28 cellular contexts compared by ENCODE assay signal in genomic region chr5:2724831-2725230, GRCh38. TPM values are rescaled to one million over a fixed set of nuclear protein-coding genes. Genes with fewer than 3 reads are reported as not detected.
"Had no signal": no experiment of that assay in that cellular context is flagged by ENCODE, and none has a peak within 500 bp of the region (broad histone marks: within the 10 kb centered on the region; RNA-seq: fewer than 3 reads in every experiment).

No MANE protein-coding gene starts in this region.

- H3K27me3 Mint-ChIP-seq: stimulated activated naive CD8-positive, alpha-beta T cell treated with anti-CD3 and anti-CD28 coated beads, Interleukin-15, Interleukin-2, amounts not matched to agents 100 ng/mL and 50 ng/mL, for 24 hours had no signal

- ATAC-seq: right cardiac atrium, sciatic nerve had no signal

- H3K4me1 ChIP-seq: left ventricle myocardium inferior, neural progenitor cell, prostate gland, spleen, suprapubic skin, tibial artery, uterus had no signal

- H3K9me3 Mint-ChIP-seq: mesothelial cell of epicardium; natural killer cell; nephron progenitor cell; stimulated activated naive CD8-positive, alpha-beta T cell treated with anti-CD3 and anti-CD28 coated beads, Interleukin-15, Interleukin-2, amounts not matched to agents 100 ng/mL and 50 ng/mL, for 24 hours; type B pancreatic cell had no signal

- FAIRE-seq: islet of Langerhans, small intestine had no signal

- H3K4me2 ChIP-seq: neural progenitor cell had no signal

- H3K27ac ChIP-seq: left ventricle myocardium inferior, neural progenitor cell, ovary, prostate gland, spleen, suprapubic skin, thoracic aorta, tibial artery, uterus had no signal

- H3K36me3 Mint-ChIP-seq: immature natural killer cell; mesothelial cell of epicardium; naive B cell; natural killer cell; neural progenitor cell; stimulated activated effector memory CD8-positive, alpha-beta T cell treated with anti-CD3 and anti-CD28 coated beads, Interleukin-12 subunit alpha, Interleukin-12 subunit beta, amount 100 ng/mL, for 72 hours; type B pancreatic cell had no signal

- H2AFZ ChIP-seq: neural progenitor cell had no signal

- H3K36me3 ChIP-seq: left ventricle myocardium inferior, neural progenitor cell, ovary, prostate gland, spleen, suprapubic skin, thoracic aorta, tibial artery, uterus had no signal

- H3K4me1 Mint-ChIP-seq: immature natural killer cell; naive B cell; natural killer cell; stimulated activated effector memory CD8-positive, alpha-beta T cell treated with anti-CD3 and anti-CD28 coated beads, Interleukin-12 subunit alpha, Interleukin-12 subunit beta, amount 100 ng/mL, for 72 hours had no signal

- H3K9me3 ChIP-seq: left ventricle myocardium inferior, ovary, prostate gland, spleen, suprapubic skin, thoracic aorta, tibial artery, uterus had no signal

- H3K27me3 ChIP-seq: neural progenitor cell, ovary, suprapubic skin, uterus had no signal

- DNase-seq: hypothalamus; immature natural killer cell; left ventricle myocardium inferior; mesendoderm; naive B cell; natural killer cell; nephron progenitor cell; ovary; retina; right cardiac atrium; small intestine; spleen; stimulated activated CD4-positive, alpha-beta T cell treated with anti-CD3 and anti-CD28 coated beads, Interleukin-4, amount 100 ng/mL, for 24 hours; stimulated activated naive CD4-positive, alpha-beta T cell; tibial artery; uterus had no signal

- H3K9ac ChIP-seq: neural progenitor cell had no signal

- H3K4me3 Mint-ChIP-seq: immature natural killer cell; mesothelial cell of epicardium; natural killer cell; nephron progenitor cell; neural progenitor cell; stimulated activated effector memory CD8-positive, alpha-beta T cell treated with anti-CD3 and anti-CD28 coated beads, Interleukin-12 subunit alpha, Interleukin-12 subunit beta, amount 100 ng/mL, for 72 hours; stimulated activated naive CD8-positive, alpha-beta T cell treated with anti-CD3 and anti-CD28 coated beads, Interleukin-15, Interleukin-2, amounts not matched to agents 100 ng/mL and 50 ng/mL, for 24 hours; type B pancreatic cell had no signal

- H3K27ac Mint-ChIP-seq: immature natural killer cell; mesothelial cell of epicardium; natural killer cell; nephron progenitor cell; neural progenitor cell; stimulated activated effector memory CD8-positive, alpha-beta T cell treated with anti-CD3 and anti-CD28 coated beads, Interleukin-12 subunit alpha, Interleukin-12 subunit beta, amount 100 ng/mL, for 72 hours; stimulated activated naive CD8-positive, alpha-beta T cell treated with anti-CD3 and anti-CD28 coated beads, Interleukin-15, Interleukin-2, amounts not matched to agents 100 ng/mL and 50 ng/mL, for 24 hours; type B pancreatic cell had no signal

- H3K4me3 ChIP-seq: left ventricle myocardium inferior, lung, neural progenitor cell, ovary, prostate gland, spleen, suprapubic skin, thoracic aorta, tibial artery, uterus had no signal

RNA-seq across cellular contexts. Expression of gene IRX2, which starts 26.6 kb away (rescaled TPM):
- total RNA-seq: mononuclear cell, natural killer cell had no signal
- polyA plus RNA-seq: immature natural killer cell had no signal
